Comparison of ENCODE assay signal across 19 cellular contexts in genomic region chr6:134146268-134147032, GRCh38.
"Had no signal": no experiment of that assay in that cellular context is flagged by ENCODE, and none has a peak within 500 bp of the region (broad histone marks: within the 10 kb centered on the region; RNA-seq: fewer than 3 reads in every experiment).

No MANE protein-coding gene starts in this region.

- H3K36me3 Mint-ChIP-seq: activated naive CD4-positive, alpha-beta T cell treated with anti-CD3 and anti-CD28 coated beads, Interleukin-2, amount 50 U/mL, for 72 hours; type B pancreatic cell had no signal

- H3K27me3 Mint-ChIP-seq: dendritic cell treated with granulocyte-macrophage colony-stimulating factor and Interleukin-4, amounts not matched to agents 40 ng/mL and 50 ng/mL, for 4 days had no signal

- ATAC-seq: activated CD8-positive, alpha-beta T cell treated with anti-CD3 and anti-CD28 coated beads for 36 hours; activated T-cell treated with anti-CD3 and anti-CD28 coated beads, Interleukin-2, amount 50 U/mL, for 4 hours; left lung; mucosa of descending colon had no signal

- H3K36me3 ChIP-seq: left lung had no signal

- H3K27me3 ChIP-seq: left lung had no signal

- H3K27ac Mint-ChIP-seq: activated CD8-positive, alpha-beta T cell treated with anti-CD3 and anti-CD28 coated beads for 36 hours; activated naive CD4-positive, alpha-beta T cell treated with anti-CD3 and anti-CD28 coated beads, Interleukin-2, amount 50 U/mL, for 72 hours; dendritic cell treated with granulocyte-macrophage colony-stimulating factor and Interleukin-4, amounts not matched to agents 40 ng/mL and 50 ng/mL, for 4 days; type B pancreatic cell had no signal

- H3K4me3 Mint-ChIP-seq: activated CD8-positive, alpha-beta T cell treated with anti-CD3 and anti-CD28 coated beads for 36 hours; activated T-cell treated with anti-CD3 and anti-CD28 coated beads, Interleukin-2, amount 50 U/mL, for 4 hours; dendritic cell treated with granulocyte-macrophage colony-stimulating factor and Interleukin-4, amounts not matched to agents 40 ng/mL and 50 ng/mL, for 4 days; neural crest cell; type B pancreatic cell had no signal

- H3K4me3 ChIP-seq: left lung, mucosa of descending colon had no signal

- DNase-seq: activated CD4-positive, alpha-beta T cell treated with anti-CD3 and anti-CD28 coated beads for 4 hours; activated CD8-positive, alpha-beta T cell treated with anti-CD3 and anti-CD28 coated beads for 36 hours; activated effector memory CD4-positive, alpha-beta T cell treated with Interleukin-2 at 50 U/mL for 16 hours; activated T-cell treated with anti-CD3 and anti-CD28 coated beads, Interleukin-2, amount 50 U/mL, for 4 hours; amniotic stem cell; hippocampal formation; left lung; mammary epithelial cell; mucosa of descending colon; stimulated activated CD4-positive, alpha-beta T cell treated with anti-CD3 and anti-CD28 coated beads, Interleukin-15, amount 100 ng/mL, for 24 hours; stimulated activated CD4-positive, alpha-beta T cell treated with anti-CD3 and anti-CD28 coated beads, Interleukin-4, amount 100 ng/mL, for 24 hours; stimulated activated naive CD4-positive, alpha-beta T cell; substantia nigra; T-helper 2 cell had no signal

- H3K9me3 Mint-ChIP-seq: activated CD8-positive, alpha-beta T cell treated with anti-CD3 and anti-CD28 coated beads for 36 hours; activated naive CD4-positive, alpha-beta T cell treated with anti-CD3 and anti-CD28 coated beads, Interleukin-2, amount 50 U/mL, for 72 hours; activated T-cell treated with anti-CD3 and anti-CD28 coated beads, Interleukin-2, amount 50 U/mL, for 4 hours; neural crest cell; type B pancreatic cell had no signal

- H3K9me3 ChIP-seq: left lung, mucosa of descending colon had no signal

- H3K4me1 ChIP-seq: left lung had no signal

- H3K27ac ChIP-seq: epithelial cell of prostate, left lung had no signal
